ENCODE assay signal across 11 cellular contexts in genomic region chr7:51224811-51225581, GRCh38.
A peak's percentile ranks its signal among the peaks of the same experiment; 100 is the strongest.
DNase-seq lines count a peak whose midpoint lies in the region; ATAC-seq and TF ChIP-seq lines count a peak whose summit lies in the region.
"Had no signal": no experiment of that assay in that cellular context is flagged by ENCODE, and none has a peak within 500 bp of the region (broad histone marks: within the 10 kb centered on the region; RNA-seq: fewer than 3 reads in every experiment).

No MANE protein-coding gene starts in this region.

- H3T11ph ChIP-seq in H9 (ENCODE audit: low read length) = no peak overlapping the region

- no peak for ATAC-seq in stimulated activated effector memory CD8-positive, alpha-beta T cell treated with anti-CD3 and anti-CD28 coated beads, Interleukin-12 subunit alpha, Interleukin-12 subunit beta, amount 100 ng/mL, for 72 hours
- ATAC-seq in HG02852 (IDR thresholded peaks at IDR 0.05; ENCODE audit: unreplicated experiment) = no peak
- ATAC-seq: gastroesophageal sphincter had no signal

- no peaks in the 10 kb centered on the region for H3K36me3 Mint-ChIP-seq in H9 (ENCODE audit: insufficient read depth in 1 of 3, low read depth in 3 of 3)
- H3K36me3 Mint-ChIP-seq in stimulated activated effector memory CD8-positive, alpha-beta T cell treated with anti-CD3 and anti-CD28 coated beads, Interleukin-12 subunit alpha, Interleukin-12 subunit beta, amount 100 ng/mL, for 72 hours = no peaks in the 10 kb centered on the region
- no peaks in the 10 kb centered on the region for H3K36me3 Mint-ChIP-seq in activated naive CD8-positive, alpha-beta T cell treated with anti-CD3 and anti-CD28 coated beads for 36 hours
- H3K36me3 Mint-ChIP-seq: activated naive CD4-positive, alpha-beta T cell treated with anti-CD3 and anti-CD28 coated beads, Interleukin-2, amount 50 U/mL, for 24 hours had no signal

- no peaks in the 10 kb centered on the region for H3K36me3 ChIP-seq in HAP-1 (replicated peaks)
- H3K36me3 ChIP-seq: gastroesophageal sphincter, vagina had no signal

- no peaks in the 10 kb centered on the region for H3K27me3 ChIP-seq in H9 (ENCODE audit: insufficient read depth, low read length)
- no peaks in the 10 kb centered on the region for H3K27me3 ChIP-seq in HAP-1 (ENCODE audit: low read depth)
- H3K27me3 ChIP-seq: gastroesophageal sphincter, vagina had no signal

- no peak overlapping the region for H3K4me3 Mint-ChIP-seq in H9
- no peak overlapping the region for H3K4me3 Mint-ChIP-seq in stimulated activated effector memory CD8-positive, alpha-beta T cell treated with anti-CD3 and anti-CD28 coated beads, Interleukin-12 subunit alpha, Interleukin-12 subunit beta, amount 100 ng/mL, for 72 hours
- H3K4me3 Mint-ChIP-seq in activated naive CD8-positive, alpha-beta T cell treated with anti-CD3 and anti-CD28 coated beads for 36 hours = no peak overlapping the region
- H3K4me3 Mint-ChIP-seq: activated naive CD4-positive, alpha-beta T cell treated with anti-CD3 and anti-CD28 coated beads, Interleukin-2, amount 50 U/mL, for 24 hours had no signal

- no peak overlapping the region for H2BK12ac ChIP-seq in H9 (ENCODE audit: insufficient read length, low read depth, low read length)

- no peak overlapping the region for H3K4ac ChIP-seq in H9 (ENCODE audit: low read depth, low read length)

- TF ChIP-seq CTCF in H9 (conservative IDR thresholded peaks at IDR 0.05) = peak; percentile 71

- no peak overlapping the region for H3K27ac ChIP-seq in H9 (ENCODE audit: insufficient read length, low read depth, low read length)
- H3K27ac ChIP-seq: gastroesophageal sphincter, vagina had no signal

- no peak overlapping the region for H3K56ac ChIP-seq in H9 (ENCODE audit: insufficient read length, low read depth, low read length)

- H2AK5ac ChIP-seq in H9 (ENCODE audit: insufficient read length, low read length) = no peak overlapping the region

- DNase-seq in H9 = peak; percentile 67
- peak; percentile 63 for DNase-seq in NCI-H748 (lab: John Stamatoyannopoulos, UW; ENCODE audit: unreplicated experiment)
- DNase-seq in globus pallidus (ENCODE audit: low spot score) = peak; percentile 51
- peak; percentile 51 for DNase-seq in renal cortical epithelial cell (ENCODE audit: low read depth)
- DNase-seq in stimulated activated effector memory CD8-positive, alpha-beta T cell treated with anti-CD3 and anti-CD28 coated beads, Interleukin-12 subunit alpha, Interleukin-12 subunit beta, amount 100 ng/mL, for 72 hours (ENCODE audit: low spot score in 2 of 2) = no peak
- DNase-seq in HAP-1 (ENCODE audit: low spot score in 2 of 2) = no peak
- no peak for DNase-seq in activated naive CD8-positive, alpha-beta T cell treated with anti-CD3 and anti-CD28 coated beads for 36 hours

- H3K18ac ChIP-seq in H9 (ENCODE audit: insufficient read length, low read depth, low read length) = no peak overlapping the region

- H3K4me1 ChIP-seq in H9 (ENCODE audit: insufficient read depth, low read length) (peaks cover 4% of the 10 kb centered on the region; the same call in 1 of the 2 replicates), HAP-1 (peaks cover 15% of the 10 kb centered on the region)

- no peaks in the 10 kb centered on the region for H3K23me2 ChIP-seq in H9 (ENCODE audit: insufficient read length, low read depth, low read length, poor library complexity, severe bottlenecking)

- in situ Hi-C loops in HAP-1 (cut with MboI; ENCODE audit: low sequenced_read_pairs) = no loop called here

- H3K4me3 ChIP-seq in HAP-1 = no peak overlapping the region
- H3K4me3 ChIP-seq: gastroesophageal sphincter, vagina had no signal

- no peak overlapping the region for H2BK5ac ChIP-seq in H9 (ENCODE audit: insufficient read length, low read length)

- H3K79me2 ChIP-seq in H9 (ENCODE audit: insufficient read depth, low read length) = no peaks in the 10 kb centered on the region

- peaks cover 2% of the 10 kb centered on the region for H4K20me1 ChIP-seq in H9 (ENCODE audit: control insufficient read depth, insufficient read depth, insufficient read length)

- H3K4me2 ChIP-seq in H9 (ENCODE audit: insufficient read depth, insufficient read length, low read length) = no peak overlapping the region

- no peak overlapping the region for H4K8ac ChIP-seq in H9 (replicated peaks; ENCODE audit: insufficient read length, low read depth, low read length)

- peak overlapping the region in 1 of 3 experiments; percentile 29; a peak in 1 of 7 replicates for H3K27ac Mint-ChIP-seq in H9
- H3K27ac Mint-ChIP-seq in stimulated activated effector memory CD8-positive, alpha-beta T cell treated with anti-CD3 and anti-CD28 coated beads, Interleukin-12 subunit alpha, Interleukin-12 subunit beta, amount 100 ng/mL, for 72 hours = no peak overlapping the region
- H3K27ac Mint-ChIP-seq in activated naive CD8-positive, alpha-beta T cell treated with anti-CD3 and anti-CD28 coated beads for 36 hours = no peak overlapping the region
- H3K27ac Mint-ChIP-seq: activated naive CD4-positive, alpha-beta T cell treated with anti-CD3 and anti-CD28 coated beads, Interleukin-2, amount 50 U/mL, for 24 hours had no signal

- no peak overlapping the region for H2BK120ac ChIP-seq in H9 (ENCODE audit: low read depth, low read length, poor library complexity, severe bottlenecking)

- H3K9me3 ChIP-seq in H9 (ENCODE audit: control insufficient read depth, low read depth, low read length) = no peaks in the 10 kb centered on the region
- no peaks in the 10 kb centered on the region for H3K9me3 ChIP-seq in HAP-1
- H3K9me3 ChIP-seq: gastroesophageal sphincter, vagina had no signal

- H3K79me1 ChIP-seq in H9 (ENCODE audit: insufficient read depth, low read depth, low read length, poor library complexity, severe bottlenecking) = no peaks in the 10 kb centered on the region

- H3K27me3 Mint-ChIP-seq in H9 (ENCODE audit: low read depth) = no peaks in the 10 kb centered on the region
- no peaks in the 10 kb centered on the region for H3K27me3 Mint-ChIP-seq in activated naive CD8-positive, alpha-beta T cell treated with anti-CD3 and anti-CD28 coated beads for 36 hours
- H3K27me3 Mint-ChIP-seq: activated naive CD4-positive, alpha-beta T cell treated with anti-CD3 and anti-CD28 coated beads, Interleukin-2, amount 50 U/mL, for 24 hours had no signal

- H2AFZ ChIP-seq in H9 (ENCODE audit: low read length) = no peak overlapping the region

- H3K23ac ChIP-seq in H9 (ENCODE audit: insufficient read length, low read depth, low read length) = no peak overlapping the region

- no peak overlapping the region for H2BK20ac ChIP-seq in H9 (ENCODE audit: low read depth, low read length, poor library complexity, severe bottlenecking)

- no peak overlapping the region for H4K91ac ChIP-seq in H9 (ENCODE audit: insufficient read length, low read depth, low read length)

- no peak overlapping the region for H3K14ac ChIP-seq in H9 (ENCODE audit: insufficient read depth, low read length)

- H3K9ac ChIP-seq in H9 (ENCODE audit: extremely low read depth, insufficient read length, low read length) = no peak overlapping the region

- no CpG with 5 or more reads among the region's 17 CpGs for WGBS in H9 (ENCODE audit: extremely low coverage, insufficient read length, low lambda C conversion rate)

- H3K4me1 Mint-ChIP-seq in H9 = peaks cover 60 to 62% of the 10 kb centered on the region in 2 experiments
- H3K4me1 Mint-ChIP-seq in stimulated activated effector memory CD8-positive, alpha-beta T cell treated with anti-CD3 and anti-CD28 coated beads, Interleukin-12 subunit alpha, Interleukin-12 subunit beta, amount 100 ng/mL, for 72 hours = no peaks in the 10 kb centered on the region
- no peaks in the 10 kb centered on the region for H3K4me1 Mint-ChIP-seq in activated naive CD8-positive, alpha-beta T cell treated with anti-CD3 and anti-CD28 coated beads for 36 hours
- H3K4me1 Mint-ChIP-seq: activated naive CD4-positive, alpha-beta T cell treated with anti-CD3 and anti-CD28 coated beads, Interleukin-2, amount 50 U/mL, for 24 hours had no signal

- H2BK15ac ChIP-seq in H9 (ENCODE audit: low read depth, low read length) = no peak overlapping the region

- H4K5ac ChIP-seq in H9 (ENCODE audit: insufficient read length, low read depth, low read length) = no peak overlapping the region

- H3K9me3 Mint-ChIP-seq in H9 = no peaks in the 10 kb centered on the region
- H3K9me3 Mint-ChIP-seq in stimulated activated effector memory CD8-positive, alpha-beta T cell treated with anti-CD3 and anti-CD28 coated beads, Interleukin-12 subunit alpha, Interleukin-12 subunit beta, amount 100 ng/mL, for 72 hours = no peaks in the 10 kb centered on the region
- H3K9me3 Mint-ChIP-seq in activated naive CD8-positive, alpha-beta T cell treated with anti-CD3 and anti-CD28 coated beads for 36 hours = no peaks in the 10 kb centered on the region
- H3K9me3 Mint-ChIP-seq: activated naive CD4-positive, alpha-beta T cell treated with anti-CD3 and anti-CD28 coated beads, Interleukin-2, amount 50 U/mL, for 24 hours had no signal

Comparison
In these comparisons a context has a peak if more than half of its experiments do, and no peak if none do; other contexts are left out.
1. DNase-seq: peak in H9 (single experiment), NCI-H748 (single experiment), globus pallidus (single experiment) and renal cortical epithelial cell (single experiment); none in stimulated activated effector memory CD8-positive, alpha-beta T cell treated with anti-CD3 and anti-CD28 coated beads, Interleukin-12 subunit alpha, Interleukin-12 subunit beta, amount 100 ng/mL, for 72 hours (0 of 2), HAP-1 (0 of 2) and activated naive CD8-positive, alpha-beta T cell treated with anti-CD3 and anti-CD28 coated beads for 36 hours (single experiment).